Comparison of ENCODE assay signal across 10 cellular contexts in genomic region chr11:128463386-128463829, GRCh38.
DNase-seq lines count a peak whose midpoint lies in the region; ATAC-seq and TF ChIP-seq lines count a peak whose summit lies in the region.
"Had no signal": no experiment of that assay in that cellular context is flagged by ENCODE, and none has a peak within 500 bp of the region (broad histone marks: within the 10 kb centered on the region; RNA-seq: fewer than 3 reads in every experiment).

No MANE protein-coding gene starts in this region.

- H2BK15ac ChIP-seq in mesenchymal stem cell (ENCODE audit: low read depth, poor library complexity, severe bottlenecking), result no peak overlapping the region

- H3K9me3 Mint-ChIP-seq in activated T-cell treated with anti-CD3 and anti-CD28 coated beads, Interleukin-2, amount 50 U/mL, for 24 hours, result no peaks in the 10 kb centered on the region
- H3K9me3 Mint-ChIP-seq in activated T-cell treated with anti-CD3 and anti-CD28 coated beads, Interleukin-2, amount 50 U/mL, for 4 hours, result no peaks in the 10 kb centered on the region

- H3K4me1 ChIP-seq in mesenchymal stem cell (ENCODE audit: control insufficient read depth, insufficient read depth, low read depth, low read length) (peaks cover 16% of the 10 kb centered on the region), upper lobe of left lung (peaks cover 40 to 49% (median 43%) of the 10 kb centered on the region in 4 donors)

- no peak for DNase-seq in activated T-cell treated with anti-CD3 and anti-CD28 coated beads, Interleukin-2, amount 50 U/mL, for 24 hours
- no peak for DNase-seq in activated T-cell treated with anti-CD3 and anti-CD28 coated beads, Interleukin-2, amount 50 U/mL, for 4 hours
- peak; percentile 80 for DNase-seq in choroid plexus epithelial cell (ENCODE audit: low read depth)
- DNase-seq in mesenchymal stem cell, result peak; percentile 76
- DNase-seq in upper lobe of left lung, result no peak
- no peak for DNase-seq in H4 (ENCODE audit: low spot score)
- DNase-seq: C1 segment of cervical spinal cord, KG1 had no signal

- no peak overlapping the region for H2AFZ ChIP-seq in mesenchymal stem cell (ENCODE audit: low read depth, low read length)

- no peak overlapping the region for H3K18ac ChIP-seq in mesenchymal stem cell (ENCODE audit: low read depth in 1 of 2, low read length in 2 of 2)

- peaks cover 99% of the 10 kb centered on the region for H3K36me3 Mint-ChIP-seq in activated T-cell treated with anti-CD3 and anti-CD28 coated beads, Interleukin-2, amount 50 U/mL, for 24 hours (ENCODE audit: low read depth)
- peaks cover 80% of the 10 kb centered on the region for H3K36me3 Mint-ChIP-seq in activated T-cell treated with anti-CD3 and anti-CD28 coated beads, Interleukin-2, amount 50 U/mL, for 4 hours (ENCODE audit: insufficient read depth)

- H3K27me3 ChIP-seq in mesenchymal stem cell (ENCODE audit: control insufficient read depth in 1 of 2, insufficient read depth in 1 of 2, low read length in 2 of 2) (no peaks in the 10 kb centered on the region), upper lobe of left lung (no peaks in the 10 kb centered on the region)

- no peak for ATAC-seq in activated T-cell treated with anti-CD3 and anti-CD28 coated beads, Interleukin-2, amount 50 U/mL, for 4 hours
- ATAC-seq in upper lobe of left lung (ENCODE audit: low FRiP score in 2 of 2) (peak in 1 of 2 donors; percentile 88), esophagus mucosa (no peak), GM18517 (IDR thresholded peaks at IDR 0.05; ENCODE audit: unreplicated experiment) (no peak)

- H2BK5ac ChIP-seq in mesenchymal stem cell (ENCODE audit: low read depth, low read length, poor library complexity, severe bottlenecking), result no peak overlapping the region

- H4K8ac ChIP-seq in mesenchymal stem cell (ENCODE audit: low read length), result no peak overlapping the region

- H3K9me3 ChIP-seq in mesenchymal stem cell (ENCODE audit: control insufficient read depth, low read length), result no peaks in the 10 kb centered on the region
- no peaks in the 10 kb centered on the region for H3K9me3 ChIP-seq in upper lobe of left lung

- WGBS in mesenchymal stem cell, result 76% methylated on average over 7 of the region's 7 CpGs
- 72 to 84% methylated on average over 7 of the region's 7 CpGs for WGBS in upper lobe of left lung, 2 donors

- TF ChIP-seq POLR2A in upper lobe of left lung (IDR thresholded peaks at IDR 0.05), result no peak

- H3K23ac ChIP-seq in mesenchymal stem cell (ENCODE audit: low read length in 2 of 2), result no peak overlapping the region

- H3K4me1 Mint-ChIP-seq in activated T-cell treated with anti-CD3 and anti-CD28 coated beads, Interleukin-2, amount 50 U/mL, for 24 hours (ENCODE audit: low read depth), result peaks cover 95% of the 10 kb centered on the region
- peaks cover 89% of the 10 kb centered on the region for H3K4me1 Mint-ChIP-seq in activated T-cell treated with anti-CD3 and anti-CD28 coated beads, Interleukin-2, amount 50 U/mL, for 4 hours (ENCODE audit: low read depth)

- H4K91ac ChIP-seq in mesenchymal stem cell (ENCODE audit: low read length), result no peak overlapping the region

- peak overlapping the region in 1 of 2 experiments; percentile 42 for H2BK12ac ChIP-seq in mesenchymal stem cell (ENCODE audit: low read length in 2 of 2)

- peak overlapping the region; percentile 69 for H3K9ac ChIP-seq in mesenchymal stem cell (ENCODE audit: low read length)

- H3K27ac ChIP-seq in mesenchymal stem cell (ENCODE audit: low read length, poor library complexity, severe bottlenecking) (peak overlapping the region; percentile 61), upper lobe of left lung (peak overlapping the region; percentile 26 to 83 (median 47))

- H3K4me3 ChIP-seq in choroid plexus epithelial cell (ENCODE audit: low read depth, low read length) (no peak overlapping the region), mesenchymal stem cell (ENCODE audit: insufficient read depth in 1 of 2, low read depth in 1 of 2, low read length in 2 of 2) (peak overlapping the region in 1 of 2 experiments; percentile 27), upper lobe of left lung (no peak overlapping the region)

- H3K36me3 ChIP-seq in mesenchymal stem cell (ENCODE audit: control insufficient read depth in 1 of 2, insufficient read depth in 2 of 2, low read depth in 1 of 2, low read length in 2 of 2), result peaks cover 22 to 76% of the 10 kb centered on the region in 2 experiments
- peaks cover 0 to 60% (median 17%) of the 10 kb centered on the region in 4 donors for H3K36me3 ChIP-seq in upper lobe of left lung

- H3K79me1 ChIP-seq in mesenchymal stem cell (replicated peaks; ENCODE audit: low read length, poor library complexity, severe bottlenecking), result peaks cover 30% of the 10 kb centered on the region

- no peak for TF ChIP-seq EP300 in upper lobe of left lung (IDR thresholded peaks at IDR 0.05)

- peak overlapping the region in 1 of 2 experiments; percentile 36 for H3K4ac ChIP-seq in mesenchymal stem cell (ENCODE audit: low read depth in 1 of 2, low read length in 2 of 2)

- H3K27ac Mint-ChIP-seq in activated T-cell treated with anti-CD3 and anti-CD28 coated beads, Interleukin-2, amount 50 U/mL, for 24 hours, result peak overlapping the region; percentile 99

- no peak for TF ChIP-seq CTCF in choroid plexus epithelial cell (conservative IDR thresholded peaks at IDR 0.05; ENCODE audit: low read depth, low read length)
- TF ChIP-seq CTCF in upper lobe of left lung (IDR thresholded peaks at IDR 0.05), result no peak

- H2BK120ac ChIP-seq in mesenchymal stem cell (ENCODE audit: low read depth, low read length), result no peak overlapping the region

- no peaks in the 10 kb centered on the region for H3K27me3 Mint-ChIP-seq in activated T-cell treated with anti-CD3 and anti-CD28 coated beads, Interleukin-2, amount 50 U/mL, for 24 hours
- no peaks in the 10 kb centered on the region for H3K27me3 Mint-ChIP-seq in activated T-cell treated with anti-CD3 and anti-CD28 coated beads, Interleukin-2, amount 50 U/mL, for 4 hours (ENCODE audit: low read depth)

- H3K4me3 Mint-ChIP-seq in activated T-cell treated with anti-CD3 and anti-CD28 coated beads, Interleukin-2, amount 50 U/mL, for 24 hours, result peak overlapping the region; percentile 38
- H3K4me3 Mint-ChIP-seq in activated T-cell treated with anti-CD3 and anti-CD28 coated beads, Interleukin-2, amount 50 U/mL, for 4 hours, result no peak overlapping the region

- H2AK5ac ChIP-seq in mesenchymal stem cell (ENCODE audit: low read length, severe bottlenecking), result no peak overlapping the region

- no peak overlapping the region for H3K14ac ChIP-seq in mesenchymal stem cell (ENCODE audit: low read length in 2 of 2)

- peak overlapping the region; percentile 12 for H3K4me2 ChIP-seq in mesenchymal stem cell (ENCODE audit: low read length, poor library complexity, severe bottlenecking)

Comparison
In these comparisons a context has a peak if more than half of its experiments do, and no peak if none do; other contexts are left out.
1. DNase-seq: peak in choroid plexus epithelial cell (single experiment) and mesenchymal stem cell (single experiment); none in activated T-cell treated with anti-CD3 and anti-CD28 coated beads, Interleukin-2, amount 50 U/mL, for 24 hours (single experiment), activated T-cell treated with anti-CD3 and anti-CD28 coated beads, Interleukin-2, amount 50 U/mL, for 4 hours (single experiment), upper lobe of left lung (0 of 2) and H4 (single experiment).